9 cellular contexts compared by ENCODE assay signal in the genomic region with DNA sequence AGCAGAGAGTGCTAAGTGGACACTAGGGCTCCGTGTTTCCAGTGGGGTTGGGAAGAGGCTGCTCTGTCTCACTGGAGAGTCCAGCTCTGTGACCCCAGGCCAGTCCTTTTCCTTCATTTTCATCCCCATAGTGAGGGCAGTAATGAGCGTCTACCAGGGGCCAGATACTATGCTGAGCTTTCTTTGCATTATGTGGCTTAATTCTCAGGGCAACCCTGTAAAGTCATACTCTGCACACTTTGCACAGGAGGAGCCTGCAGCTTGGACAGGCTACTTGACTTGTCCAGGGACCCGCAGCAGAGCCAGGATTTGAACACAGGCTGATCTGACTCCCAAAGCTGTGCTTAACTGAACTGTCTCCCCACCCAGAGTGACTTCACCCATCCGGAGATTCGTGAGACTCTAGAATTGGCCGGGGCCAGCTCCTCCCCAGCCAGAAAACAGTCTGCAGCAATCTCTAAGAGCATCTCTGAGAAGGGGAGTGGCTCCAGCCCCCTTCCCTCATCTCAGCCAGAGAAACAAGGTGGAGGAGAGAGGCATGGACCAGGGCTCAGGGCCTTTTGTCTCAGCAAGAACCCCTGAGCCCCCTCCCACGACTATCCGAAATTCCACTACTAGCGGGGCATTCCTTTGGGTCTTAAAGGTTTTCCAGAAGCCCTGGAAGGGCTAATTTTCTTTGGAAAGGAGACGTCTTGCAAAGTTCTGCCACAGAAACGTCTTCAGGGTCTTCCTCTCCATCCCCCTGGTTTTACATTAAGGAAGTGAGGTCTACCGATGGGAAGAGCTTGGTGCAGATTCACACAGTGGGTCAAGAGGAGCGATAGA. TPM values are rescaled to one million over a fixed set of nuclear protein-coding genes. Genes with fewer than 3 reads are reported as not detected.
DNase-seq lines count a peak whose midpoint lies in the region; ATAC-seq and TF ChIP-seq lines count a peak whose summit lies in the region.
"Had no signal": no experiment of that assay in that cellular context is flagged by ENCODE, and none has a peak within 500 bp of the region (broad histone marks: within the 10 kb centered on the region; RNA-seq: fewer than 3 reads in every experiment).

No MANE protein-coding gene starts in this region.

- DNase-seq in breast epithelium (ENCODE audit: low spot score in 2 of 2): no peak
- no peak for DNase-seq in MCF 10A (ENCODE audit: unreplicated experiment)
- DNase-seq in mammary epithelial cell: no peak
- peak; percentile 66 for DNase-seq in mesendoderm
- DNase-seq in NCI-H446 (lab: John Stamatoyannopoulos, UW): no peak
- DNase-seq in NCI-H2029 (lab: John Stamatoyannopoulos, UW): no peak

- POLR2A ChIA-PET in MCF 10A (lab: Yijun Ruan, JAX): interaction anchor here (0.6 to 1.8 kb wide), 2 partner anchors 160 to 220 kb away, joined by 4 to 5 read pairs; a partner anchor contains a TSS

- H3K27ac ChIP-seq in breast epithelium (no peak overlapping the region), mammary epithelial cell (ENCODE audit: insufficient read depth, low read depth, low read length) (no peak overlapping the region), mesendoderm (ENCODE audit: low read depth, low read length) (no peak overlapping the region), urinary bladder (ENCODE audit: low read depth) (no peak overlapping the region)

- H3K9me3 Mint-ChIP-seq in MCF 10A (ENCODE audit: unreplicated experiment): no peaks in the 10 kb centered on the region
- H3K9me3 Mint-ChIP-seq: activated naive CD4-positive, alpha-beta T cell treated with anti-CD3 and anti-CD28 coated beads, Interleukin-2, amount 50 U/mL, for 72 hours had no signal

- intact Hi-C loops in breast epithelium (cut with DNase I; ENCODE audit: low total_unique reads): no loop called here
- intact Hi-C loops in MCF 10A (cut with micrococcal nuclease): loop anchor here (1.0 to 5.0 kb wide), 5 partner anchors 99 to 471 kb away; no protein-coding TSS in a partner anchor
- intact Hi-C loops in mammary epithelial cell (cut with micrococcal nuclease): loop anchor here (1.0 to 10.0 kb wide), 6 partner anchors 98 to 743 kb away; no protein-coding TSS in a partner anchor

- H2AFZ ChIP-seq in mammary epithelial cell (ENCODE audit: low read depth, low read length): peak overlapping the region; percentile 9

- H3K36me3 ChIP-seq in breast epithelium: no peaks in the 10 kb centered on the region
- H3K36me3 ChIP-seq in mammary epithelial cell (ENCODE audit: insufficient read depth, low read length): no peaks in the 10 kb centered on the region
- no peaks in the 10 kb centered on the region for H3K36me3 ChIP-seq in mesendoderm (ENCODE audit: control insufficient read depth, insufficient read depth, low read length)
- H3K36me3 ChIP-seq in urinary bladder (ENCODE audit: insufficient read depth): no peaks in the 10 kb centered on the region

- H3K18ac ChIP-seq in mesendoderm (ENCODE audit: low read length): no peak overlapping the region

- H3K4me1 ChIP-seq in breast epithelium (peaks cover 0 to 3% of the 10 kb centered on the region in 2 donors), mammary epithelial cell (ENCODE audit: insufficient read depth, low read length) (no peaks in the 10 kb centered on the region), mesendoderm (ENCODE audit: control insufficient read depth, low read depth, low read length) (peaks cover 11% of the 10 kb centered on the region), urinary bladder (ENCODE audit: insufficient read depth) (no peaks in the 10 kb centered on the region)

- H3K27me3 Mint-ChIP-seq in MCF 10A (ENCODE audit: insufficient read depth, unreplicated experiment): peaks cover 12% of the 10 kb centered on the region

- BruUV-seq in MCF 10A (replicated peaks; lab: Mats Ljungman, UMichigan) (no TSS peak), mammary epithelial cell (replicated peaks; lab: Mats Ljungman, UMichigan) (no TSS peak)

- peak overlapping the region; percentile 81 for H3K4me2 ChIP-seq in mammary epithelial cell (ENCODE audit: insufficient read depth, low read depth, low read length)
- peak overlapping the region; percentile 6 for H3K4me2 ChIP-seq in mesendoderm (ENCODE audit: low read length)

- H3K4me3 Mint-ChIP-seq in MCF 10A (ENCODE audit: unreplicated experiment): no peak overlapping the region

- H3K4me3 ChIP-seq in breast epithelium (peak overlapping the region; percentile 46 to 70 (median 52)), mammary epithelial cell (replicated peaks in 1 of 3; ENCODE audit: insufficient read depth in 1 of 3, low read depth in 2 of 3, low read length in 3 of 3) (peak overlapping the region in 2 of 3 experiments; percentile 30 to 40), mesendoderm (ENCODE audit: low read length) (no peak overlapping the region), urinary bladder (ENCODE audit: low read depth, low read length) (peak overlapping the region; percentile 54)

- H2BK120ac ChIP-seq in mesendoderm (ENCODE audit: low read depth, low read length): no peak overlapping the region

- in situ Hi-C loops in mammary epithelial cell (cut with MboI; ENCODE audit: low sequenced_read_pairs in 2 of 2): loop anchor here in 1 of 2 donors (10.0 kb wide), 1 partner anchor 213 kb away; a partner anchor contains a TSS

- TF ChIP-seq CTCF in breast epithelium (IDR thresholded peaks at IDR 0.05) (no peak), MCF 10A (IDR thresholded peaks at IDR 0.05; ENCODE audit: unreplicated experiment) (no peak), mammary epithelial cell (conservative IDR thresholded peaks at IDR 0.05 in 1 of 2, IDR thresholded peaks at IDR 0.05 in 1 of 2; ENCODE audit: extremely low read depth in 1 of 2, insufficient read depth in 1 of 2, low read depth in 1 of 2, low read length in 2 of 2) (no peak)

- H2BK15ac ChIP-seq in mesendoderm (replicated peaks; ENCODE audit: low read depth): no peak overlapping the region

- H3K27me3 ChIP-seq in breast epithelium (no peaks in the 10 kb centered on the region), mammary epithelial cell (ENCODE audit: insufficient read depth, low read length) (peaks cover 8% of the 10 kb centered on the region), mesendoderm (ENCODE audit: insufficient read depth, low read length, poor library complexity) (no peaks in the 10 kb centered on the region)

- H4K8ac ChIP-seq in mesendoderm (ENCODE audit: low read depth, low read length): no peak overlapping the region

- no peaks in the 10 kb centered on the region for H3K36me3 Mint-ChIP-seq in MCF 10A (ENCODE audit: insufficient read depth, unreplicated experiment)
- H3K36me3 Mint-ChIP-seq: activated naive CD4-positive, alpha-beta T cell treated with anti-CD3 and anti-CD28 coated beads, Interleukin-2, amount 50 U/mL, for 72 hours had no signal

- H4K20me1 ChIP-seq in mammary epithelial cell (ENCODE audit: insufficient read depth, low read length): no peaks in the 10 kb centered on the region

- H3K9me3 ChIP-seq in breast epithelium (no peaks in the 10 kb centered on the region), mammary epithelial cell (replicated peaks; ENCODE audit: insufficient read depth, low read length) (no peaks in the 10 kb centered on the region)

- no peak overlapping the region for H2BK5ac ChIP-seq in mesendoderm (ENCODE audit: low read length)

- CTCF ChIA-PET in MCF 10A (lab: Yijun Ruan, JAX) (interaction anchor here (0.6 to 2.6 kb wide), 28 partner anchors 9 to 470 kb away, joined by 3 to 16 read pairs (median 4); no protein-coding TSS in a partner anchor), mammary epithelial cell (lab: Charles Lee; ENCODE audit: low non-redundant PET) (no interaction called here)

- no peaks in the 10 kb centered on the region for H3K79me1 ChIP-seq in mesendoderm (ENCODE audit: low read length)

- dilution Hi-C loops in mammary epithelial cell (cut with HindIII; ENCODE audit: low sequenced_read_pairs): no loop called here

- H4K5ac ChIP-seq in mesendoderm (ENCODE audit: low read length): no peak overlapping the region

- H2AK5ac ChIP-seq in mesendoderm (ENCODE audit: low read length): no peak overlapping the region

- H3K4me1 Mint-ChIP-seq in MCF 10A (ENCODE audit: insufficient read depth, unreplicated experiment): peaks cover 5% of the 10 kb centered on the region

- H3K56ac ChIP-seq in mesendoderm (ENCODE audit: low read length): peak overlapping the region; percentile 17

- ATAC-seq in HG03457 (IDR thresholded peaks at IDR 0.05; ENCODE audit: unreplicated experiment): no peak

- TF ChIP-seq POLR2A in breast epithelium (IDR thresholded peaks at IDR 0.05): no peak

- H3K4ac ChIP-seq in mesendoderm (ENCODE audit: low read depth, low read length): no peak overlapping the region

- no peak overlapping the region for H3K27ac Mint-ChIP-seq in MCF 10A (ENCODE audit: low read depth, unreplicated experiment)
- H3K27ac Mint-ChIP-seq: activated naive CD4-positive, alpha-beta T cell treated with anti-CD3 and anti-CD28 coated beads, Interleukin-2, amount 50 U/mL, for 72 hours had no signal

- 68% methylated on average over 10 of the region's 13 CpGs for WGBS in mammary epithelial cell (ENCODE audit: low coverage, missing lambda C conversion rate)
- no CpG with 5 or more reads among the region's 13 CpGs for WGBS in mesendoderm (ENCODE audit: extremely low coverage, insufficient coverage, low lambda C conversion rate)
- 50% methylated on average over 13 of the region's 13 CpGs for WGBS in urinary bladder

- H3K79me2 ChIP-seq in mammary epithelial cell (ENCODE audit: insufficient read depth, low read length): no peaks in the 10 kb centered on the region
- no peaks in the 10 kb centered on the region for H3K79me2 ChIP-seq in mesendoderm (ENCODE audit: control insufficient read depth, insufficient read depth, low read length)

- H3K9ac ChIP-seq in mammary epithelial cell (ENCODE audit: insufficient read depth, low read length): no peak overlapping the region
- peak overlapping the region; percentile 12 for H3K9ac ChIP-seq in mesendoderm (ENCODE audit: low read length)

- peak overlapping the region; percentile 38 for H3K23ac ChIP-seq in mesendoderm (ENCODE audit: low read length)

RNA-seq across cellular contexts. Expression of a gene that starts 0.9 kb away (rescaled TPM):
- under 1 TPM in 2 of 3 donors, not detected in 1; 0.59 to 0.96 TPM for total RNA-seq in breast epithelium
- not detected in 2 replicates for total RNA-seq in MCF 10A (2022)
- total RNA-seq in mammary epithelial cell: not detected
- polyA plus RNA-seq in mammary epithelial cell: not detected
- polyA minus RNA-seq in mammary epithelial cell: not detected
- polyA plus RNA-seq in mesendoderm (2013, experiment 1 of 2): 0.63 TPM
- 0.84 TPM for polyA plus RNA-seq in mesendoderm (2013, experiment 2 of 2)
- total RNA-seq in urinary bladder: 50.5 TPM
- 1.5 TPM for polyA plus RNA-seq in urinary bladder
- total RNA-seq: activated naive CD4-positive, alpha-beta T cell treated with anti-CD3 and anti-CD28 coated beads, Interleukin-2, amount 50 U/mL, for 72 hours had no signal

RNA-seq across cellular contexts. Expression of a gene that starts 14.7 kb away (rescaled TPM):
- total RNA-seq in breast epithelium (1 to 10 TPM in 1 of 3 donors, not detected in 2; 2.0 TPM), MCF 10A (2022) (not detected in 2 replicates), mammary epithelial cell (not detected), urinary bladder (not detected)
- polyA plus RNA-seq in mammary epithelial cell (not detected), urinary bladder (0.29 TPM)
- not detected for polyA minus RNA-seq in mammary epithelial cell
- 0.58 TPM for polyA plus RNA-seq in mesendoderm (2013, experiment 1 of 2)
- 0.95 TPM for polyA plus RNA-seq in mesendoderm (2013, experiment 2 of 2)

RNA-seq across cellular contexts. Expression of a gene that starts 29.6 kb away (rescaled TPM):
- total RNA-seq in breast epithelium (100 to 1,000 TPM in 1 of 3 donors, 10 to 100 TPM in 2; 26.9 to 109 (median 94.8) TPM), MCF 10A (2022) (6.2 and 12.1 TPM in 2 replicates), mammary epithelial cell (100 to 1,000 TPM in 1 of 2 donors, 10 to 100 TPM in 1; 35.5 to 101 TPM), urinary bladder (12.8 TPM)
- polyA plus RNA-seq in mammary epithelial cell (158 TPM), urinary bladder (67.8 TPM)
- 85.8 TPM for polyA minus RNA-seq in mammary epithelial cell
- 8.4 TPM for polyA plus RNA-seq in mesendoderm (2013, experiment 1 of 2)
- 8.0 TPM for polyA plus RNA-seq in mesendoderm (2013, experiment 2 of 2)

RNA-seq across cellular contexts. Expression of a gene that starts 54.1 kb away (rescaled TPM):
- total RNA-seq in breast epithelium (10 to 100 TPM; 25.0 to 49.0 (median 29.5) TPM), MCF 10A (2022) (24.4 and 34.1 TPM in 2 replicates), mammary epithelial cell (10 to 100 TPM; 31.2 to 41.7 TPM), urinary bladder (62.0 TPM)
- polyA plus RNA-seq in mammary epithelial cell (12.4 TPM), urinary bladder (13.6 TPM)
- polyA minus RNA-seq in mammary epithelial cell: 42.7 TPM
- 15.2 TPM for polyA plus RNA-seq in mesendoderm (2013, experiment 1 of 2)
- 15.5 TPM for polyA plus RNA-seq in mesendoderm (2013, experiment 2 of 2)

RNA-seq across cellular contexts. Expression of a gene that starts 54.4 kb away (rescaled TPM):
- total RNA-seq in breast epithelium (10 to 100 TPM; 53.8 to 67.5 (median 67.2) TPM), MCF 10A (2022) (347 and 372 TPM in 2 replicates), mammary epithelial cell (100 to 1,000 TPM; 165 to 219 TPM), urinary bladder (33.4 TPM)
- polyA plus RNA-seq in mammary epithelial cell (92.6 TPM), urinary bladder (39.8 TPM)
- 346 TPM for polyA minus RNA-seq in mammary epithelial cell
- polyA plus RNA-seq in mesendoderm (2013, experiment 1 of 2): 217 TPM
- 220 TPM for polyA plus RNA-seq in mesendoderm (2013, experiment 2 of 2)

Comparison
In these comparisons a context has a peak if more than half of its experiments do, and no peak if none do; other contexts are left out.
1. RNA of a gene that starts 0.9 kb away (total RNA-seq): 50.5 TPM in urinary bladder (single experiment); 0.59 to 0.96 TPM in breast epithelium, not detected in MCF 10A and not detected in mammary epithelial cell; every median in the first group is over 10 times any median in the second.